23 cellular contexts compared by ENCODE assay signal in the genomic region with DNA sequence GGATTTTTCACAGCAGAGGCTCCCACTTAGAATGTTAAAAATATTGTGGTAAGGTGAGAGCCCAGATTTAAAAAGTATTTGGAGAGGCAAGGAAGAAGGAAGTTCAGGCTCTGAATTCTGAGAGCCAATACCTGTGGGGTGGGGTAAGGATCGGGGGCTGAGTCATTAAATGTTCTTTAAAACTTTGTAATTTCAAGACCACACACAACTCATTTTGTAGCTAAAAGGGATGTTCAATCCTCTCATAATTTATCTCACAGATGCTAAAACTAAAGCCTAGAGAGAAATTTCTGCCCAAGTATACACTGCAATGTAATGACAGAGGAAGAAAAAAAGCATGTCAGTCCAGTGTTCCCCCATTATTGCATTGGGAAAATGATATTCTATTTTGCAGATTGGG. TPM values are rescaled to one million over a fixed set of nuclear protein-coding genes. Genes with fewer than 3 reads are reported as not detected.
A peak's percentile ranks its signal among the peaks of the same experiment; 100 is the strongest.
DNase-seq lines count a peak whose midpoint lies in the region; ATAC-seq and TF ChIP-seq lines count a peak whose summit lies in the region.
"Had no signal": no experiment of that assay in that cellular context is flagged by ENCODE, and none has a peak within 500 bp of the region (broad histone marks: within the 10 kb centered on the region; RNA-seq: fewer than 3 reads in every experiment).

No MANE protein-coding gene starts in this region.

- no peak overlapping the region for H3K23ac ChIP-seq in neuronal stem cell (ENCODE audit: low read depth, low read length, poor library complexity)

- H3K9me3 Mint-ChIP-seq in activated CD8-positive, alpha-beta memory T cell treated with anti-CD3 and anti-CD28 coated beads, Interleukin-2, amount 10 ng/mL, durations not matched to agents 7 days and 5 days (ENCODE audit: low read depth), result no peaks in the 10 kb centered on the region
- H3K9me3 Mint-ChIP-seq in activated naive CD8-positive, alpha-beta T cell treated with anti-CD3 and anti-CD28 coated beads, Interleukin-2, amount 50 U/mL, for 24 hours, result no peaks in the 10 kb centered on the region
- H3K9me3 Mint-ChIP-seq: nephron had no signal

- no peak overlapping the region for H3K14ac ChIP-seq in neuronal stem cell (ENCODE audit: low read length)

- no peak overlapping the region for H3K27ac ChIP-seq in neuronal stem cell (replicated peaks; ENCODE audit: low read length)
- no peak overlapping the region for H3K27ac ChIP-seq in brain microvascular endothelial cell
- no peak overlapping the region for H3K27ac ChIP-seq in breast epithelium
- H3K27ac ChIP-seq: BLaER1 treated with 17β-estradiol and CSF1 and Interleukin-3, amounts not matched to agents 10 nM and 100 nM; HL-60; psoas muscle; transverse colon had no signal

- H3K4me1 ChIP-seq in Loucy (ENCODE audit: insufficient read depth, low read length, poor library complexity, severe bottlenecking) (peaks cover 71% of the 10 kb centered on the region), neuronal stem cell (ENCODE audit: control insufficient read depth in 2 of 2, insufficient read depth in 1 of 2, low read depth in 1 of 2, low read length in 2 of 2) (peaks cover 0 to 4% of the 10 kb centered on the region in 2 donors), breast epithelium (no peaks in the 10 kb centered on the region)
- H3K4me1 ChIP-seq: psoas muscle had no signal

- CTCF ChIA-PET in activated CD8-positive, alpha-beta memory T cell treated with anti-CD3 and anti-CD28 coated beads, Interleukin-2, amount 10 ng/mL, durations not matched to agents 7 days and 5 days (lab: Charles Lee), result interaction anchor here (1.1 to 1.3 kb wide), 2 partner anchors 20 to 21 kb away, joined by 3 read pairs; no protein-coding TSS in a partner anchor

- TF ChIP-seq CTCF in Loucy (conservative IDR thresholded peaks at IDR 0.05; ENCODE audit: low read length) (no peak), brain microvascular endothelial cell (IDR thresholded peaks at IDR 0.05; ENCODE audit: low read depth, low read length, missing control alignments) (no peak), breast epithelium (IDR thresholded peaks at IDR 0.05) (no peak)

- no peak overlapping the region for H2BK15ac ChIP-seq in neuronal stem cell (ENCODE audit: low read length)

- H3K9me3 ChIP-seq in Loucy (ENCODE audit: insufficient read depth, low read depth, low read length) (no peaks in the 10 kb centered on the region), neuronal stem cell (replicated peaks in 1 of 2; ENCODE audit: control insufficient read depth in 2 of 2, insufficient read depth in 1 of 2, low read depth in 1 of 2, low read length in 2 of 2) (no peaks in the 10 kb centered on the region), breast epithelium (no peaks in the 10 kb centered on the region)
- H3K9me3 ChIP-seq: MG63, psoas muscle, transverse colon had no signal

- H3K79me1 ChIP-seq in neuronal stem cell (ENCODE audit: low read depth, low read length), result no peaks in the 10 kb centered on the region

- peak overlapping the region; percentile 48 for H3K4me3 ChIP-seq in Loucy (ENCODE audit: low read length, poor library complexity, severe bottlenecking)
- H3K4me3 ChIP-seq in neuronal stem cell (ENCODE audit: low read length in 2 of 2), result no peak overlapping the region
- H3K4me3 ChIP-seq in brain microvascular endothelial cell (ENCODE audit: low read depth, low read length), result no peak overlapping the region
- H3K4me3 ChIP-seq in breast epithelium, result no peak overlapping the region
- H3K4me3 ChIP-seq: BLaER1 treated with 17β-estradiol and CSF1 and Interleukin-3, amounts not matched to agents 10 nM and 100 nM; GM12878; MG63; psoas muscle; transverse colon had no signal

- in situ Hi-C loops in brain microvascular endothelial cell (cut with HindIII; ENCODE audit: low pct_ligation_motif_present, low sequenced_read_pairs), result no loop called here

- H3K4me2 ChIP-seq in Loucy (ENCODE audit: low read depth, low read length, poor library complexity, severe bottlenecking) (peak overlapping the region; percentile 94), neuronal stem cell (ENCODE audit: insufficient read depth, low read length, poor library complexity, severe bottlenecking) (no peak overlapping the region)
- H3K4me2 ChIP-seq: BLaER1 treated with 17β-estradiol and CSF1 and Interleukin-3, amounts not matched to agents 10 nM and 100 nM had no signal

- no CpG with 5 or more reads among the region's 1 CpG for WGBS in neuronal stem cell (ENCODE audit: extremely low coverage in 2 of 2, insufficient read length in 2 of 2, insufficient replicate concordance in 1 of 2), 2 donors

- H2BK5ac ChIP-seq in neuronal stem cell (ENCODE audit: low read length), result no peak overlapping the region

- peak overlapping the region; percentile 65 for H3K27ac Mint-ChIP-seq in activated CD8-positive, alpha-beta memory T cell treated with anti-CD3 and anti-CD28 coated beads, Interleukin-2, amount 10 ng/mL, durations not matched to agents 7 days and 5 days
- H3K27ac Mint-ChIP-seq in activated naive CD8-positive, alpha-beta T cell treated with anti-CD3 and anti-CD28 coated beads, Interleukin-2, amount 50 U/mL, for 24 hours, result peak overlapping the region; percentile 57

- H3K79me2 ChIP-seq in Loucy (ENCODE audit: insufficient read depth, low read length), result peaks cover 100% of the 10 kb centered on the region

- no peak overlapping the region for H4K91ac ChIP-seq in neuronal stem cell (ENCODE audit: low read depth, low read length, poor library complexity)

- H3K18ac ChIP-seq in neuronal stem cell (ENCODE audit: low read length), result no peak overlapping the region

- H3K36me3 ChIP-seq in Loucy (ENCODE audit: insufficient read depth, low read length) (peaks cover 21% of the 10 kb centered on the region; the same call in 1 of the 2 replicates), neuronal stem cell (replicated peaks in 1 of 2; ENCODE audit: control insufficient read depth in 2 of 2, insufficient read depth in 2 of 2, low read length in 2 of 2) (no peaks in the 10 kb centered on the region), brain microvascular endothelial cell (replicated peaks) (no peaks in the 10 kb centered on the region), breast epithelium (no peaks in the 10 kb centered on the region)
- H3K36me3 ChIP-seq: BLaER1 treated with 17β-estradiol and CSF1 and Interleukin-3, amounts not matched to agents 10 nM and 100 nM; MG63; transverse colon had no signal

- H3K27me3 ChIP-seq in Loucy (ENCODE audit: insufficient read depth, low read length, poor library complexity, severe bottlenecking) (no peaks in the 10 kb centered on the region), neuronal stem cell (ENCODE audit: control insufficient read depth in 3 of 3, insufficient read depth in 3 of 3, low read depth in 1 of 3, low read length in 3 of 3) (no peaks in the 10 kb centered on the region), brain microvascular endothelial cell (replicated peaks) (no peaks in the 10 kb centered on the region), breast epithelium (no peaks in the 10 kb centered on the region)
- H3K27me3 ChIP-seq: BLaER1 treated with 17β-estradiol and CSF1 and Interleukin-3, amounts not matched to agents 10 nM and 100 nM; transverse colon had no signal

- H2AFZ ChIP-seq in Loucy (ENCODE audit: low read length) (no peak overlapping the region), neuronal stem cell (ENCODE audit: low read length) (peak overlapping the region; percentile 68)

- H3K9me2 ChIP-seq in Loucy (replicated peaks; ENCODE audit: low read depth, low read length), result no peaks in the 10 kb centered on the region

- no peaks in the 10 kb centered on the region for H3F3A ChIP-seq in Loucy (ENCODE audit: low read depth)

- H2BK12ac ChIP-seq in neuronal stem cell (ENCODE audit: low read length), result no peak overlapping the region

- intact Hi-C loops in breast epithelium (cut with DNase I; ENCODE audit: low total_unique reads), result no loop called here

- H3K4me3 Mint-ChIP-seq in activated CD8-positive, alpha-beta memory T cell treated with anti-CD3 and anti-CD28 coated beads, Interleukin-2, amount 10 ng/mL, durations not matched to agents 7 days and 5 days, result peak overlapping the region; percentile 65
- peak overlapping the region; percentile 71 for H3K4me3 Mint-ChIP-seq in activated naive CD8-positive, alpha-beta T cell treated with anti-CD3 and anti-CD28 coated beads, Interleukin-2, amount 50 U/mL, for 24 hours
- H3K4me3 Mint-ChIP-seq: nephron had no signal

- H3K9ac ChIP-seq in Loucy (ENCODE audit: low read depth, low read length, poor library complexity, severe bottlenecking) (peak overlapping the region; percentile 37), neuronal stem cell (ENCODE audit: low read depth, low read length, poor library complexity) (no peak overlapping the region)
- H3K9ac ChIP-seq: BLaER1 treated with 17β-estradiol and CSF1 and Interleukin-3, amounts not matched to agents 10 nM and 100 nM had no signal

- no peak for DNase-seq in activated CD8-positive, alpha-beta memory T cell treated with anti-CD3 and anti-CD28 coated beads, Interleukin-2, amount 10 ng/mL, durations not matched to agents 7 days and 5 days
- no peak for DNase-seq in activated CD8-positive, alpha-beta memory T cell treated with anti-CD3 and anti-CD28 coated beads, Interleukin-2, amount 50 U/mL, for 4 hours
- no peak for DNase-seq in activated naive CD8-positive, alpha-beta T cell treated with anti-CD3 and anti-CD28 coated beads, Interleukin-2, amount 50 U/mL, for 24 hours
- DNase-seq in neuronal stem cell (ENCODE audit: low spot score) (no peak), brain microvascular endothelial cell (no peak), breast epithelium (ENCODE audit: low spot score in 2 of 2) (no peak)
- DNase-seq: ACHN; activated gamma-delta T cell treated with Interleukin-2 at 50 U/mL for 16 hours; mesendoderm; MG63; NCI-H1436 treated with DMSO at 0.1 percent for 48 hours; NCI-H526; psoas muscle; stimulated activated CD4-positive, alpha-beta T cell treated with anti-CD3 and anti-CD28 coated beads, Interleukin-2, amount 100 ng/mL, for 24 hours; stimulated activated naive CD4-positive, alpha-beta T cell treated with Interleukin-2 at 50 U/mL for 16 hours; transverse colon had no signal

- no peaks in the 10 kb centered on the region for H3K27me3 Mint-ChIP-seq in activated CD8-positive, alpha-beta memory T cell treated with anti-CD3 and anti-CD28 coated beads, Interleukin-2, amount 10 ng/mL, durations not matched to agents 7 days and 5 days
- no peaks in the 10 kb centered on the region for H3K27me3 Mint-ChIP-seq in activated naive CD8-positive, alpha-beta T cell treated with anti-CD3 and anti-CD28 coated beads, Interleukin-2, amount 50 U/mL, for 24 hours

- peaks cover 83% of the 10 kb centered on the region for H3K36me3 Mint-ChIP-seq in activated CD8-positive, alpha-beta memory T cell treated with anti-CD3 and anti-CD28 coated beads, Interleukin-2, amount 10 ng/mL, durations not matched to agents 7 days and 5 days
- H3K36me3 Mint-ChIP-seq in activated naive CD8-positive, alpha-beta T cell treated with anti-CD3 and anti-CD28 coated beads, Interleukin-2, amount 50 U/mL, for 24 hours (ENCODE audit: low read depth), result peaks cover 78% of the 10 kb centered on the region

- H3K4me1 Mint-ChIP-seq in activated CD8-positive, alpha-beta memory T cell treated with anti-CD3 and anti-CD28 coated beads, Interleukin-2, amount 10 ng/mL, durations not matched to agents 7 days and 5 days, result peaks cover 68% of the 10 kb centered on the region
- H3K4me1 Mint-ChIP-seq in activated naive CD8-positive, alpha-beta T cell treated with anti-CD3 and anti-CD28 coated beads, Interleukin-2, amount 50 U/mL, for 24 hours, result peaks cover 81% of the 10 kb centered on the region

- no peak for TF ChIP-seq POLR2A in breast epithelium (IDR thresholded peaks at IDR 0.05)

- no peak for ATAC-seq in activated CD8-positive, alpha-beta memory T cell treated with anti-CD3 and anti-CD28 coated beads, Interleukin-2, amount 10 ng/mL, durations not matched to agents 7 days and 5 days
- ATAC-seq in activated naive CD8-positive, alpha-beta T cell treated with anti-CD3 and anti-CD28 coated beads, Interleukin-2, amount 50 U/mL, for 24 hours, result no peak
- ATAC-seq in GM21786 (IDR thresholded peaks at IDR 0.05; ENCODE audit: unreplicated experiment), result no peak
- ATAC-seq: GM12878, psoas muscle had no signal

- H2BK120ac ChIP-seq in neuronal stem cell (ENCODE audit: low read depth, low read length), result no peak overlapping the region

- H4K20me1 ChIP-seq in Loucy (ENCODE audit: insufficient read depth, low read length, poor library complexity, severe bottlenecking), result peaks cover 70% of the 10 kb centered on the region
- H4K20me1 ChIP-seq: BLaER1 treated with 17β-estradiol and CSF1 and Interleukin-3, amounts not matched to agents 10 nM and 100 nM had no signal

- no peak overlapping the region for H3K4ac ChIP-seq in neuronal stem cell (ENCODE audit: low read length)

- H2AK5ac ChIP-seq in neuronal stem cell (ENCODE audit: low read depth, low read length), result no peak overlapping the region

- H4K8ac ChIP-seq in neuronal stem cell (ENCODE audit: low read depth, low read length), result no peak overlapping the region

RNA-seq across cellular contexts. Expression of a gene that starts 6.1 kb away (rescaled TPM):
- 100 to 1,000 TPM; 190 to 197 TPM for total RNA-seq in activated CD8-positive, alpha-beta memory T cell treated with anti-CD3 and anti-CD28 coated beads, Interleukin-2, amount 10 ng/mL, durations not matched to agents 7 days and 5 days
- polyA plus RNA-seq in neuronal stem cell (2013, experiment 1 of 2), result 1.5 TPM
- 1.5 TPM for polyA plus RNA-seq in neuronal stem cell (2013, experiment 2 of 2)
- 1 to 10 TPM in 2 of 3 donors, under 1 TPM in 1; 0.80 to 2.0 (median 2.0) TPM for total RNA-seq in breast epithelium
- total RNA-seq: glomerular endothelial cell had no signal

RNA-seq across cellular contexts. Expression of a gene that starts 41.3 kb away (rescaled TPM):
- 10 to 100 TPM; 12.7 to 15.8 TPM for total RNA-seq in activated CD8-positive, alpha-beta memory T cell treated with anti-CD3 and anti-CD28 coated beads, Interleukin-2, amount 10 ng/mL, durations not matched to agents 7 days and 5 days
- polyA plus RNA-seq in neuronal stem cell (2013, experiment 1 of 2), result 32.6 TPM
- polyA plus RNA-seq in neuronal stem cell (2013, experiment 2 of 2), result 33.4 TPM
- total RNA-seq in breast epithelium, result 100 to 1,000 TPM; 156 to 444 (median 190) TPM

Comparison
In these comparisons a context has a peak if more than half of its experiments do, and no peak if none do; other contexts are left out.
1. RNA of a gene that starts 6.1 kb away (total RNA-seq): 190 to 197 TPM in activated CD8-positive, alpha-beta memory T cell treated with anti-CD3 and anti-CD28 coated beads, Interleukin-2, amount 10 ng/mL, durations not matched to agents 7 days and 5 days; 0.80 to 2.0 TPM in breast epithelium; every median in the first group is over 10 times any median in the second.
2. RNA of a gene that starts 41.3 kb away (total RNA-seq): 156 to 444 TPM in breast epithelium; 12.7 to 15.8 TPM in activated CD8-positive, alpha-beta memory T cell treated with anti-CD3 and anti-CD28 coated beads, Interleukin-2, amount 10 ng/mL, durations not matched to agents 7 days and 5 days; every median in the first group is over 4 times any median in the second.